ENCODE assay signal across 1 cellular context in the genomic region with DNA sequence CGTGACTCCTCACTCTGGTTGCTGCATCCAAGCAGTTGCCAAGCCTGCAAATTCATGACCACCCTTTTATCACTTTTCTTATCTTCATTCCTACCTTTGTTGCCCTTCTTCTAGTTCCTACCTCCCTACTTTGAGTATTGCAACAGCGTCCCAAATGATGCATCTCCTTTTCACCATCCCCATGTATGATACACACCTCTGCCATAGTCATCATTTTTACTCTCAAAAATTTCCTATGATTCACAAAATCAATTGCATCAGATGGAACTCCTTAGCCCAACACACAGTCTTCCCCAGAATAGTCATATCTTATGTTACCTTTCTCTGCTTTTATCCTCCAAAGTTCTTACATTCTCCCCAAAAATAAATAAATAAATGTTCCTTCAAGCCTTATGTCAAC.
TF ChIP-seq lines count a peak whose summit lies in the region.

No MANE protein-coding gene starts in this region.

TF ChIP-seq in HepG2, 621 proteins besides CTCF, POLR2A, EP300 and RAD21 (continued from another document):
- TF ChIP-seq ZNF20 (CRISPR knock-in tag; IDR thresholded peaks at IDR 0.05) (no peak), ZNF788 (CRISPR knock-in tag; IDR thresholded peaks at IDR 0.05; ENCODE audit: borderline replicate concordance) (no peak), ZNF230 (CRISPR knock-in tag; IDR thresholded peaks at IDR 0.05) (no peak)
- TF ChIP-seq, protein P1, sequence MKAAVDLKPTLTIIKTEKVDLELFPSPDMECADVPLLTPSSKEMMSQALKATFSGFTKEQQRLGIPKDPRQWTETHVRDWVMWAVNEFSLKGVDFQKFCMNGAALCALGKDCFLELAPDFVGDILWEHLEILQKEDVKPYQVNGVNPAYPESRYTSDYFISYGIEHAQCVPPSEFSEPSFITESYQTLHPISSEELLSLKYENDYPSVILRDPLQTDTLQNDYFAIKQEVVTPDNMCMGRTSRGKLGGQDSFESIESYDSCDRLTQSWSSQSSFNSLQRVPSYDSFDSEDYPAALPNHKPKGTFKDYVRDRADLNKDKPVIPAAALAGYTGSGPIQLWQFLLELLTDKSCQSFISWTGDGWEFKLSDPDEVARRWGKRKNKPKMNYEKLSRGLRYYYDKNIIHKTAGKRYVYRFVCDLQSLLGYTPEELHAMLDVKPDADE (CRISPR knock-in tag; IDR thresholded peaks at IDR 0.05), result no peak
TF ChIP-seq in HepG2: peak in this region for 0.
